10 cellular contexts compared by ENCODE assay signal in the genomic region with DNA sequence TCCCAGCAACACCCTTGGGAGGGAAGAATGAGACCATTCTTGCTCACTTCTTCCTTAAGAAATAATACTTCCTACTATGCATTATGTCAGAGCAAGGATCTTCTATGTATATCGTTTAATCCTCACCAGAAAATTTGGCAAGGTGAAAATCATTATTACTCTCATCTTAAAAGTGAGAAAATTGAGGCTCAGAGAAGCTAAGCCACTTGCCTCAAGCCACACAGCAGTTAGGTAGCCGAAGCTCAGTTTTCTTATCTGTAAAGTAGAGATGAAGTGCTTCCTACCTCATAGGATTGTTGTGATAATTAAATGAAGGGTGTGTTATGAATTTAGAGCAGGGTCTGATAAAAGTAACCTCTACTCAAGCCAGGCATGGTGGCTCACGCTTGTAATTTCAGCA.
"Had no signal": no experiment of that assay in that cellular context is flagged by ENCODE, and none has a peak within 500 bp of the region (broad histone marks: within the 10 kb centered on the region; RNA-seq: fewer than 3 reads in every experiment).

No MANE protein-coding gene starts in this region.

- H3K36me3 ChIP-seq: HAP-1 had no signal

- FAIRE-seq: H54 had no signal

- H3K27ac ChIP-seq: GM23248 had no signal

- H3K4me1 ChIP-seq: HAP-1 had no signal

- H3K9ac ChIP-seq: GM23248 had no signal

- H2AFZ ChIP-seq: GM23248, GM23338 had no signal

- DNase-seq: GM23248, GOT3, H7, H9, HCEC 1CT, HFFc6 had no signal

- H3K4me3 ChIP-seq: GM23248, GM23338, HAP-1 had no signal

- H3K9me3 ChIP-seq: HAP-1 had no signal

- H3K4me2 ChIP-seq: GM23338 had no signal

- ATAC-seq: GM23338, HCT116 had no signal
